In genomic region chr16:81651758-81652718, GRCh38 we compare ENCODE assay signal across 10 cellular contexts.
DNase-seq lines count a peak whose midpoint lies in the region; ATAC-seq and TF ChIP-seq lines count a peak whose summit lies in the region.
"Had no signal": no experiment of that assay in that cellular context is flagged by ENCODE, and none has a peak within 500 bp of the region (broad histone marks: within the 10 kb centered on the region; RNA-seq: fewer than 3 reads in every experiment).

No MANE protein-coding gene starts in this region.

- H3K4ac ChIP-seq in mesenchymal stem cell (ENCODE audit: low read depth in 1 of 2, low read length in 2 of 2) = no peak overlapping the region

- TF ChIP-seq CTCF in heart right ventricle (IDR thresholded peaks at IDR 0.05) = no peak
- TF ChIP-seq CTCF in right atrium auricular region (IDR thresholded peaks at IDR 0.05) = no peak
- TF ChIP-seq CTCF in Peyer's patch (IDR thresholded peaks at IDR 0.05) = no peak
- no peak for TF ChIP-seq CTCF in lower lobe of right lung (IDR thresholded peaks at IDR 0.05)
- no peak for TF ChIP-seq CTCF in vagina (IDR thresholded peaks at IDR 0.05)
- TF ChIP-seq CTCF in psoas muscle (IDR thresholded peaks at IDR 0.05) = no peak

- H3K27ac ChIP-seq in heart right ventricle (peak overlapping the region in 7 of 10 donors; percentile 12 to 74 (median 52)), right atrium auricular region (peak overlapping the region in 1 of 2 donors; percentile 52), Peyer's patch (peak overlapping the region; percentile 38 to 85 (median 67)), lower lobe of right lung (peak overlapping the region; percentile 67), vagina (peak overlapping the region; percentile 62), psoas muscle (no peak overlapping the region), mesenchymal stem cell (ENCODE audit: low read length, poor library complexity, severe bottlenecking) (no peak overlapping the region)

- H4K8ac ChIP-seq in mesenchymal stem cell (ENCODE audit: low read length) = no peak overlapping the region

- no peak overlapping the region for H2BK15ac ChIP-seq in mesenchymal stem cell (ENCODE audit: low read depth, poor library complexity, severe bottlenecking)

- peaks cover 33% of the 10 kb centered on the region for H3K79me1 ChIP-seq in mesenchymal stem cell (replicated peaks; ENCODE audit: low read length, poor library complexity, severe bottlenecking)

- H2BK120ac ChIP-seq in mesenchymal stem cell (ENCODE audit: low read depth, low read length) = no peak overlapping the region

- no peak for DNase-seq in heart right ventricle
- DNase-seq in right atrium auricular region (ENCODE audit: low spot score) = no peak
- DNase-seq in Peyer's patch = no peak
- DNase-seq in lower lobe of right lung = no peak
- DNase-seq in vagina (ENCODE audit: extremely low spot score in 2 of 2) = no peak
- DNase-seq in psoas muscle = no peak
- DNase-seq in mesenchymal stem cell = no peak
- DNase-seq in NCI-H510A (lab: John Stamatoyannopoulos, UW) = no peak
- DNase-seq: activated CD4-positive, alpha-beta T cell treated with anti-CD3 and anti-CD28 coated beads, Interleukin-2, amount 50 U/mL, for 4 hours had no signal

- no peak overlapping the region for H2AK5ac ChIP-seq in mesenchymal stem cell (ENCODE audit: low read length, severe bottlenecking)

- H3K4me3 ChIP-seq in heart right ventricle = peak overlapping the region in 4 of 10 donors; percentile 13 to 32 (median 26)
- H3K4me3 ChIP-seq in right atrium auricular region = no peak overlapping the region
- peak overlapping the region in 2 of 4 donors; percentile 34 to 44 for H3K4me3 ChIP-seq in Peyer's patch
- H3K4me3 ChIP-seq in lower lobe of right lung = no peak overlapping the region
- H3K4me3 ChIP-seq in vagina = peak overlapping the region in 1 of 2 donors; percentile 31
- no peak overlapping the region for H3K4me3 ChIP-seq in psoas muscle
- H3K4me3 ChIP-seq in mesenchymal stem cell (ENCODE audit: insufficient read depth in 1 of 2, low read depth in 1 of 2, low read length in 2 of 2) = no peak overlapping the region

- H3K9me3 ChIP-seq in heart right ventricle (no peaks in the 10 kb centered on the region), right atrium auricular region (no peaks in the 10 kb centered on the region), Peyer's patch (no peaks in the 10 kb centered on the region), lower lobe of right lung (no peaks in the 10 kb centered on the region), vagina (no peaks in the 10 kb centered on the region), psoas muscle (no peaks in the 10 kb centered on the region), mesenchymal stem cell (ENCODE audit: control insufficient read depth, low read length) (no peaks in the 10 kb centered on the region)
- H3K9me3 ChIP-seq: BE2C had no signal

- ATAC-seq in heart right ventricle = peak in 1 of 8 donors; percentile 17
- no peak for ATAC-seq in lower lobe of right lung
- no peak for ATAC-seq in psoas muscle

- no peak overlapping the region for H3K18ac ChIP-seq in mesenchymal stem cell (ENCODE audit: low read depth in 1 of 2, low read length in 2 of 2)

- peaks cover 0 to 47% (median 0%) of the 10 kb centered on the region in 9 donors for H3K36me3 ChIP-seq in heart right ventricle
- H3K36me3 ChIP-seq in right atrium auricular region = peaks cover 4% of the 10 kb centered on the region
- H3K36me3 ChIP-seq in Peyer's patch = peaks cover 0 to 34% (median 0%) of the 10 kb centered on the region in 3 donors
- peaks cover 33% of the 10 kb centered on the region for H3K36me3 ChIP-seq in lower lobe of right lung
- H3K36me3 ChIP-seq in vagina = peaks cover 0 to 16% of the 10 kb centered on the region in 2 donors
- no peaks in the 10 kb centered on the region for H3K36me3 ChIP-seq in psoas muscle (ENCODE audit: insufficient read depth in 1 of 2, low read depth in 1 of 2)
- H3K36me3 ChIP-seq in mesenchymal stem cell (ENCODE audit: control insufficient read depth in 1 of 2, insufficient read depth in 2 of 2, low read depth in 1 of 2, low read length in 2 of 2) = peaks cover 14 to 19% of the 10 kb centered on the region in 2 experiments

- no peak overlapping the region for H3K4me2 ChIP-seq in mesenchymal stem cell (ENCODE audit: low read length, poor library complexity, severe bottlenecking)

- peak overlapping the region in 1 of 2 experiments; percentile 66 for H3K23ac ChIP-seq in mesenchymal stem cell (ENCODE audit: low read length in 2 of 2)

- no peak for TF ChIP-seq POLR2A in Peyer's patch (IDR thresholded peaks at IDR 0.05)
- no peak for TF ChIP-seq POLR2A in vagina (IDR thresholded peaks at IDR 0.05)

- no peak overlapping the region for H2BK12ac ChIP-seq in mesenchymal stem cell (ENCODE audit: low read length in 2 of 2)

- intact Hi-C loops in heart right ventricle (cut with DNase I) = no loop called here
- intact Hi-C loops in lower lobe of right lung (cut with DNase I) = no loop called here
- intact Hi-C loops in vagina (cut with DNase I) = no loop called here
- intact Hi-C loops in psoas muscle (cut with DNase I) = no loop called here

- H3K4me1 ChIP-seq in heart right ventricle (peaks cover 0 to 39% (median 3%) of the 10 kb centered on the region in 9 donors), right atrium auricular region (peaks cover 0 to 20% of the 10 kb centered on the region in 2 donors), Peyer's patch (peaks cover 0 to 22% (median 0%) of the 10 kb centered on the region in 4 donors), lower lobe of right lung (peaks cover 26% of the 10 kb centered on the region), vagina (peaks cover 37% of the 10 kb centered on the region), psoas muscle (no peaks in the 10 kb centered on the region), mesenchymal stem cell (ENCODE audit: control insufficient read depth, insufficient read depth, low read depth, low read length) (peaks cover 35% of the 10 kb centered on the region)
- H3K4me1 ChIP-seq: BE2C had no signal

- 76 to 80% methylated on average over 19 of the region's 19 CpGs for WGBS in heart right ventricle, 2 donors
- WGBS in psoas muscle, 3 donors = 62 to 70% (median 67%) methylated on average over 19 of the region's 19 CpGs
- 92% methylated on average over 15 of the region's 19 CpGs for WGBS in mesenchymal stem cell

- H4K91ac ChIP-seq in mesenchymal stem cell (ENCODE audit: low read length) = no peak overlapping the region

- no peak overlapping the region for H2BK5ac ChIP-seq in mesenchymal stem cell (ENCODE audit: low read depth, low read length, poor library complexity, severe bottlenecking)

- H3K9ac ChIP-seq in mesenchymal stem cell (ENCODE audit: low read length) = no peak overlapping the region

- no peaks in the 10 kb centered on the region for H3K27me3 ChIP-seq in heart right ventricle
- H3K27me3 ChIP-seq in right atrium auricular region = no peaks in the 10 kb centered on the region
- no peaks in the 10 kb centered on the region for H3K27me3 ChIP-seq in Peyer's patch
- no peaks in the 10 kb centered on the region for H3K27me3 ChIP-seq in lower lobe of right lung (ENCODE audit: low read depth)
- H3K27me3 ChIP-seq in vagina = no peaks in the 10 kb centered on the region
- H3K27me3 ChIP-seq in psoas muscle (ENCODE audit: insufficient read depth in 3 of 3, low read length in 2 of 3) = peaks cover 0 to under 1% (median 0%) of the 10 kb centered on the region in 3 donors
- no peaks in the 10 kb centered on the region for H3K27me3 ChIP-seq in mesenchymal stem cell (ENCODE audit: control insufficient read depth in 1 of 2, insufficient read depth in 1 of 2, low read length in 2 of 2)
- H3K27me3 ChIP-seq: BE2C had no signal

- peak overlapping the region in 1 of 2 experiments; percentile 18 for H3K14ac ChIP-seq in mesenchymal stem cell (ENCODE audit: low read length in 2 of 2)

- H2AFZ ChIP-seq in mesenchymal stem cell (ENCODE audit: low read depth, low read length) = no peak overlapping the region

Comparison
In these comparisons a context has a peak if more than half of its experiments do, and no peak if none do; other contexts are left out.
1. H3K27ac ChIP-seq: peak in heart right ventricle (7 of 10), Peyer's patch (4 of 4), lower lobe of right lung (single experiment) and vagina (single experiment); none in psoas muscle (single experiment) and mesenchymal stem cell (single experiment).